In the genomic region with DNA sequence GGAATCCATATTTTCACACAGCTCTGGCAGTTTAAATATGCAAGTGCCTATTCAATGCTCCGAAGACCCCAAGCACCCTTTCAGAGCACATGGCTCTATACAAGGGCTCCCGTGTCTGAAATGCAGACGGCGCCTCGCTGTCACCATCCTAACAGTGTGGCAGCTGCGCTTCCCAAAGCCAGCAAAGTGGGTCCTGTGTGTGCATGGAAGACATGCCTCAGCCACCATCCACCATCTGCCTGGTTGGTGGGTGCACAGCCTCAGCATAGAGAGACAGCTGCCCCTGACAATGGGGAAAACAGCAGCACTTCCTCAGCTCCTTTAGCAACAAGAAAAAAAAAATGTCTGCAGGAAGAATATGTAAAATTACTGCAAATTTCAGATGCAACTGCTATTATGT, we compare ENCODE assay signal across 26 cellular contexts.
"Had no signal": no experiment of that assay in that cellular context is flagged by ENCODE, and none has a peak within 500 bp of the region (broad histone marks: within the 10 kb centered on the region; RNA-seq: fewer than 3 reads in every experiment).

No MANE protein-coding gene starts in this region.

- H3K4me1 Mint-ChIP-seq: activated naive CD8-positive, alpha-beta T cell treated with anti-CD3 and anti-CD28 coated beads for 36 hours; stimulated activated effector memory CD8-positive, alpha-beta T cell treated with anti-CD3 and anti-CD28 coated beads, Interleukin-12 subunit alpha, Interleukin-12 subunit beta, amount 100 ng/mL, for 72 hours had no signal

- H3K4me3 Mint-ChIP-seq: activated CD4-positive, alpha-beta memory T cell treated with anti-CD3 and anti-CD28 coated beads for 36 hours; activated naive CD8-positive, alpha-beta T cell treated with anti-CD3 and anti-CD28 coated beads for 36 hours; effector memory CD8-positive, alpha-beta T cell; natural killer cell treated with Interleukin-12 subunit alpha and Interleukin-12 subunit beta and Interleukin-15 and Interleukin-18, amount 100 ng/mL, for 72 hours; stimulated activated effector memory CD8-positive, alpha-beta T cell treated with anti-CD3 and anti-CD28 coated beads, Interleukin-12 subunit alpha, Interleukin-12 subunit beta, amount 100 ng/mL, for 72 hours had no signal

- H3K36me3 ChIP-seq: breast epithelium, colonic mucosa, esophagus muscularis mucosa, neutrophil, right lobe of liver, stomach, suprapubic skin, tibial nerve had no signal

- H3K36me3 Mint-ChIP-seq: activated CD4-positive, alpha-beta memory T cell treated with anti-CD3 and anti-CD28 coated beads for 36 hours; activated naive CD8-positive, alpha-beta T cell treated with anti-CD3 and anti-CD28 coated beads for 36 hours; natural killer cell treated with Interleukin-12 subunit alpha and Interleukin-12 subunit beta and Interleukin-15 and Interleukin-18, amount 100 ng/mL, for 72 hours; stimulated activated effector memory CD8-positive, alpha-beta T cell treated with anti-CD3 and anti-CD28 coated beads, Interleukin-12 subunit alpha, Interleukin-12 subunit beta, amount 100 ng/mL, for 72 hours had no signal

- DNase-seq: activated CD4-positive, alpha-beta memory T cell treated with anti-CD3 and anti-CD28 coated beads for 36 hours; activated CD4-positive, alpha-beta T cell treated with anti-CD3 and anti-CD28 coated beads for 48 hours; activated CD4-positive, CD25-positive, alpha-beta regulatory T cell; activated naive CD4-positive, alpha-beta T cell treated with Interleukin-2 at 50 U/mL for 16 hours; activated naive CD8-positive, alpha-beta T cell treated with anti-CD3 and anti-CD28 coated beads for 36 hours; activated T-cell treated with anti-CD3 and anti-CD28 coated beads, Interleukin-2, amount 50 U/mL, for 48 hours; colonic mucosa; dorsolateral prefrontal cortex; effector memory CD8-positive, alpha-beta T cell; head of caudate nucleus; hypothalamus; left ventricle myocardium superior; mammary epithelial cell; midbrain; right lobe of liver; small intestine; stimulated activated CD4-positive, alpha-beta T cell treated with anti-CD3 and anti-CD28 coated beads, Interleukin-2, amount 100 ng/mL, for 24 hours; stomach; T-helper 9 cell had no signal

- H3K27me3 ChIP-seq: breast epithelium, colonic mucosa, right lobe of liver, stomach, suprapubic skin had no signal

- H3K27ac Mint-ChIP-seq: activated CD4-positive, alpha-beta memory T cell treated with anti-CD3 and anti-CD28 coated beads for 36 hours; activated naive CD8-positive, alpha-beta T cell treated with anti-CD3 and anti-CD28 coated beads for 36 hours; effector memory CD8-positive, alpha-beta T cell; natural killer cell treated with Interleukin-12 subunit alpha and Interleukin-12 subunit beta and Interleukin-15 and Interleukin-18, amount 100 ng/mL, for 72 hours; stimulated activated effector memory CD8-positive, alpha-beta T cell treated with anti-CD3 and anti-CD28 coated beads, Interleukin-12 subunit alpha, Interleukin-12 subunit beta, amount 100 ng/mL, for 72 hours had no signal

- H3K9me3 Mint-ChIP-seq: activated CD4-positive, alpha-beta memory T cell treated with anti-CD3 and anti-CD28 coated beads for 36 hours; activated naive CD8-positive, alpha-beta T cell treated with anti-CD3 and anti-CD28 coated beads for 36 hours; effector memory CD8-positive, alpha-beta T cell; natural killer cell treated with Interleukin-12 subunit alpha and Interleukin-12 subunit beta and Interleukin-15 and Interleukin-18, amount 100 ng/mL, for 72 hours; stimulated activated effector memory CD8-positive, alpha-beta T cell treated with anti-CD3 and anti-CD28 coated beads, Interleukin-12 subunit alpha, Interleukin-12 subunit beta, amount 100 ng/mL, for 72 hours had no signal

- H3K4me3 ChIP-seq: breast epithelium, colonic mucosa, dorsolateral prefrontal cortex, esophagus muscularis mucosa, right lobe of liver, stomach, suprapubic skin, tibial nerve had no signal

- H3K9me3 ChIP-seq: breast epithelium, colonic mucosa, esophagus muscularis mucosa, neutrophil, right lobe of liver, stomach, suprapubic skin, tibial nerve had no signal

- H3K4me1 ChIP-seq: breast epithelium, colonic mucosa, esophagus muscularis mucosa, right lobe of liver, suprapubic skin had no signal

- ATAC-seq: effector memory CD8-positive, alpha-beta T cell; left ventricle myocardium superior; natural killer cell treated with Interleukin-12 subunit alpha and Interleukin-12 subunit beta and Interleukin-15 and Interleukin-18, amount 100 ng/mL, for 72 hours; right lobe of liver; stimulated activated effector memory CD8-positive, alpha-beta T cell treated with anti-CD3 and anti-CD28 coated beads, Interleukin-12 subunit alpha, Interleukin-12 subunit beta, amount 100 ng/mL, for 72 hours had no signal
